In genomic region chr12:75837700-75838099, GRCh38 we compare ENCODE assay signal across 21 cellular contexts.
DNase-seq lines count a peak whose midpoint lies in the region; ATAC-seq and TF ChIP-seq lines count a peak whose summit lies in the region.
"Had no signal": no experiment of that assay in that cellular context is flagged by ENCODE, and none has a peak within 500 bp of the region (broad histone marks: within the 10 kb centered on the region; RNA-seq: fewer than 3 reads in every experiment).

No MANE protein-coding gene starts in this region.

- no peak for TF ChIP-seq CTCF in CD8-positive, alpha-beta T cell (IDR thresholded peaks at IDR 0.05)

- ATAC-seq in Right ventricle myocardium inferior (peak; percentile 70), SK-N-SH treated with all-trans-retinoic acid at 6 μM for 48 hours (no peak; the same call in 2 of the 3 replicates), right cardiac atrium (peak; percentile 64), HG02852 (IDR thresholded peaks at IDR 0.05; ENCODE audit: unreplicated experiment) (no peak)
- ATAC-seq in CD8-positive, alpha-beta T cell, result no peak
- ATAC-seq: effector memory CD8-positive, alpha-beta T cell had no signal

- intact Hi-C loops in Right ventricle myocardium inferior (cut with DNase I), result no loop called here
- intact Hi-C loops in cardiac septum (cut with DNase I), result no loop called here
- intact Hi-C loops in right cardiac atrium (cut with DNase I), result no loop called here
- intact Hi-C loops in CD8-positive, alpha-beta T cell (cut with DNase I, micrococcal nuclease), result no loop called here

- no peaks in the 10 kb centered on the region for H3K36me3 ChIP-seq in CD8-positive, alpha-beta T cell (ENCODE audit: insufficient read depth, low read length)

- no peaks in the 10 kb centered on the region for H3K4me1 ChIP-seq in right cardiac atrium (ENCODE audit: control insufficient read depth, insufficient read depth, low read length)
- no peaks in the 10 kb centered on the region for H3K4me1 ChIP-seq in CD8-positive, alpha-beta T cell (ENCODE audit: insufficient read depth, low read length)

- H3K4me3 Mint-ChIP-seq in T-helper 2 cell treated with Interferon-gamma antibody and Interleukin-4, amounts not matched to agents 5 μg/mL and 100 μg/mL, for 36 hours, result no peak overlapping the region
- H3K4me3 Mint-ChIP-seq in CD8-positive, alpha-beta T cell, result no peak overlapping the region
- H3K4me3 Mint-ChIP-seq: CD4-positive, CD25-positive, alpha-beta regulatory T cell; central memory CD8-positive, alpha-beta T cell; effector memory CD8-positive, alpha-beta T cell; HFFc6; naive B cell; type B pancreatic cell had no signal

- in situ Hi-C loops in KBM-7 (cut with MboI; ENCODE audit: low pct_unique_long_range_greater_than_20kb, low sequenced_read_pairs), result no loop called here

- no peaks in the 10 kb centered on the region for H3K27me3 ChIP-seq in right cardiac atrium (ENCODE audit: control insufficient read depth, insufficient read depth)
- H3K27me3 ChIP-seq in CD8-positive, alpha-beta T cell (ENCODE audit: insufficient read depth, low read length), result no peaks in the 10 kb centered on the region

- no peaks in the 10 kb centered on the region for H3K9me3 Mint-ChIP-seq in T-helper 2 cell treated with Interferon-gamma antibody and Interleukin-4, amounts not matched to agents 5 μg/mL and 100 μg/mL, for 36 hours
- no peaks in the 10 kb centered on the region for H3K9me3 Mint-ChIP-seq in CD8-positive, alpha-beta T cell
- H3K9me3 Mint-ChIP-seq: activated T-helper 2 cell treated with anti-CD3 and anti-CD28 coated beads, Interferon-gamma antibody, Interleukin-2, Interleukin-4, amounts not matched to agents 10 μg/mL and 5 μg/mL and 100 μg/mL, durations not matched to agents 14 hours and 24 hours and 36 hours; central memory CD8-positive, alpha-beta T cell; effector memory CD8-positive, alpha-beta T cell; HFFc6 had no signal

- H3K36me3 Mint-ChIP-seq in T-helper 2 cell treated with Interferon-gamma antibody and Interleukin-4, amounts not matched to agents 5 μg/mL and 100 μg/mL, for 36 hours (ENCODE audit: low read depth), result no peaks in the 10 kb centered on the region
- no peaks in the 10 kb centered on the region for H3K36me3 Mint-ChIP-seq in CD8-positive, alpha-beta T cell
- H3K36me3 Mint-ChIP-seq: CD4-positive, CD25-positive, alpha-beta regulatory T cell; naive B cell; type B pancreatic cell had no signal

- DNase-seq in Right ventricle myocardium inferior (ENCODE audit: missing footprints) (peak; percentile 69), cardiac septum (ENCODE audit: low spot score) (no peak), right cardiac atrium (peak; percentile 22 to 50 (median 37)), KBM-7 (no peak)
- no peak for DNase-seq in T-helper 2 cell treated with Interferon-gamma antibody and Interleukin-4, amounts not matched to agents 5 μg/mL and 100 μg/mL, for 36 hours (ENCODE audit: low spot score)
- no peak for DNase-seq in CD8-positive, alpha-beta T cell
- DNase-seq: activated CD4-positive, CD25-positive, alpha-beta regulatory T cell; CD4-positive, CD25-positive, alpha-beta regulatory T cell; effector memory CD8-positive, alpha-beta T cell; HFFc6; left cardiac atrium; naive B cell; NCI-H1048; NCI-H510A treated with DMSO at 0.1 percent for 48 hours; stimulated activated naive CD4-positive, alpha-beta T cell treated with Interleukin-2 at 50 U/mL for 16 hours had no signal

- H3K27ac ChIP-seq in right cardiac atrium (ENCODE audit: low read length), result no peak overlapping the region
- no peak overlapping the region for H3K27ac ChIP-seq in CD8-positive, alpha-beta T cell (ENCODE audit: low read depth, low read length)

- POLR2A ChIA-PET in CD8-positive, alpha-beta T cell (lab: Charles Lee), result no interaction called here

- H3K9me3 ChIP-seq in right cardiac atrium (ENCODE audit: control insufficient read depth, low read length), result no peaks in the 10 kb centered on the region
- no peaks in the 10 kb centered on the region for H3K9me3 ChIP-seq in CD8-positive, alpha-beta T cell (ENCODE audit: low read length)

- CTCF ChIA-PET in CD8-positive, alpha-beta T cell (lab: Charles Lee), result interaction anchor here (1.0 to 1.2 kb wide), 2 partner anchors 11 to 21 kb away, joined by 3 to 4 read pairs; no protein-coding TSS in a partner anchor

- H3K4me3 ChIP-seq in right cardiac atrium (ENCODE audit: low read length), result no peak overlapping the region
- H3K4me3 ChIP-seq in CD8-positive, alpha-beta T cell (ENCODE audit: low read depth, low read length), result no peak overlapping the region

- WGBS in right cardiac atrium, result 67% methylated on average over 2 of the region's 2 CpGs

- H3K27ac Mint-ChIP-seq in T-helper 2 cell treated with Interferon-gamma antibody and Interleukin-4, amounts not matched to agents 5 μg/mL and 100 μg/mL, for 36 hours, result no peak overlapping the region
- H3K27ac Mint-ChIP-seq in CD8-positive, alpha-beta T cell, result no peak overlapping the region
- H3K27ac Mint-ChIP-seq: activated T-helper 2 cell treated with anti-CD3 and anti-CD28 coated beads, Interferon-gamma antibody, Interleukin-2, Interleukin-4, amounts not matched to agents 10 μg/mL and 5 μg/mL and 100 μg/mL, durations not matched to agents 14 hours and 24 hours and 36 hours; effector memory CD8-positive, alpha-beta T cell; HFFc6; naive B cell; progenitor cell of endocrine pancreas; type B pancreatic cell had no signal

- no peaks in the 10 kb centered on the region for H3K27me3 Mint-ChIP-seq in T-helper 2 cell treated with Interferon-gamma antibody and Interleukin-4, amounts not matched to agents 5 μg/mL and 100 μg/mL, for 36 hours (ENCODE audit: low read depth)
- peaks cover 2% of the 10 kb centered on the region for H3K27me3 Mint-ChIP-seq in CD8-positive, alpha-beta T cell (ENCODE audit: low read depth)
- H3K27me3 Mint-ChIP-seq: CD4-positive, CD25-positive, alpha-beta regulatory T cell; effector memory CD8-positive, alpha-beta T cell; progenitor cell of endocrine pancreas; type B pancreatic cell had no signal

- no peaks in the 10 kb centered on the region for H3K4me1 Mint-ChIP-seq in T-helper 2 cell treated with Interferon-gamma antibody and Interleukin-4, amounts not matched to agents 5 μg/mL and 100 μg/mL, for 36 hours (ENCODE audit: low read depth)
- no peaks in the 10 kb centered on the region for H3K4me1 Mint-ChIP-seq in CD8-positive, alpha-beta T cell (ENCODE audit: low read depth)
- H3K4me1 Mint-ChIP-seq: CD4-positive, CD25-positive, alpha-beta regulatory T cell; central memory CD8-positive, alpha-beta T cell; naive B cell had no signal

TF ChIP-seq in SK-N-SH treated with all-trans-retinoic acid at 6 μM for 48 hours, 23 proteins besides CTCF, POLR2A, EP300 and RAD21:
- no peak for TF ChIP-seq ZNF8 (CRISPR knock-in tag; IDR thresholded peaks at IDR 0.05)
- TF ChIP-seq TCF4 (CRISPR knock-in tag; IDR thresholded peaks at IDR 0.05; ENCODE audit: borderline replicate concordance), result peak; percentile 66; the same call in 1 of the 2 replicates

Comparison
In these comparisons a context has a peak if more than half of its experiments do, and no peak if none do; other contexts are left out.
1. DNase-seq: peak in Right ventricle myocardium inferior (single experiment) and right cardiac atrium (3 of 3); none in cardiac septum (single experiment), T-helper 2 cell treated with Interferon-gamma antibody and Interleukin-4, amounts not matched to agents 5 μg/mL and 100 μg/mL, for 36 hours (single experiment), KBM-7 (single experiment) and CD8-positive, alpha-beta T cell (0 of 7).
2. ATAC-seq: peak in Right ventricle myocardium inferior (single experiment) and right cardiac atrium (2 of 2); none in SK-N-SH treated with all-trans-retinoic acid at 6 μM for 48 hours (single experiment), HG02852 (single experiment) and CD8-positive, alpha-beta T cell (single experiment).